ENCODE assay signal across 9 cellular contexts in genomic region chr10:133334495-133335237, GRCh38. TPM values are rescaled to one million over a fixed set of nuclear protein-coding genes. Genes with fewer than 3 reads are reported as not detected.
DNase-seq lines count a peak whose midpoint lies in the region; ATAC-seq lines count a peak whose summit lies in the region.
"Had no signal": no experiment of that assay in that cellular context is flagged by ENCODE, and none has a peak within 500 bp of the region (broad histone marks: within the 10 kb centered on the region; RNA-seq: fewer than 3 reads in every experiment).

No MANE protein-coding gene starts in this region.

- WGBS in aorta, 2 donors = 15 to 21% methylated on average over 50 to 51 of the region's 51 CpGs

- H3K27ac Mint-ChIP-seq in stimulated activated naive CD8-positive, alpha-beta T cell treated with anti-CD3 and anti-CD28 coated beads, Interleukin-15, Interleukin-2, amounts not matched to agents 100 ng/mL and 50 ng/mL, for 24 hours = no peak overlapping the region
- H3K27ac Mint-ChIP-seq in memory B cell = peak overlapping the region; percentile 83

- H3K4me1 ChIP-seq in aorta (ENCODE audit: control insufficient read depth in 1 of 2, insufficient read depth in 2 of 2, low read length in 2 of 2) = no peaks in the 10 kb centered on the region
- H3K4me1 ChIP-seq in HAP-1 = peaks cover 2% of the 10 kb centered on the region; the same call in 1 of the 2 replicates

- in situ Hi-C loops in HAP-1 (cut with MboI; ENCODE audit: low sequenced_read_pairs) = no loop called here

- peaks cover 23% of the 10 kb centered on the region for H3K27me3 Mint-ChIP-seq in stimulated activated naive CD8-positive, alpha-beta T cell treated with anti-CD3 and anti-CD28 coated beads, Interleukin-15, Interleukin-2, amounts not matched to agents 100 ng/mL and 50 ng/mL, for 24 hours
- H3K27me3 Mint-ChIP-seq in memory B cell = peaks cover 14% of the 10 kb centered on the region

- H3K27ac ChIP-seq in caudate nucleus (ENCODE audit: low read depth, low read length) = peak overlapping the region; percentile 80
- H3K27ac ChIP-seq in aorta (ENCODE audit: low read depth in 1 of 2, low read length in 2 of 2) = no peak overlapping the region

- peak overlapping the region; percentile 57 for H3K4me3 Mint-ChIP-seq in stimulated activated naive CD8-positive, alpha-beta T cell treated with anti-CD3 and anti-CD28 coated beads, Interleukin-15, Interleukin-2, amounts not matched to agents 100 ng/mL and 50 ng/mL, for 24 hours
- H3K4me3 Mint-ChIP-seq in memory B cell = peak overlapping the region; percentile 83

- no peak for DNase-seq in stimulated activated naive CD8-positive, alpha-beta T cell treated with anti-CD3 and anti-CD28 coated beads, Interleukin-15, Interleukin-2, amounts not matched to agents 100 U/mL and 50 U/mL, for 24 hours
- peak in 1 of 61 donors; percentile 23 for DNase-seq in caudate nucleus (lab: John Stamatoyannopoulos, UW)
- no peak for DNase-seq in memory B cell (ENCODE audit: low spot score in 2 of 2)
- peak in 1 of 2 donors; percentile 57 for DNase-seq in aorta
- no peak for DNase-seq in HAP-1 (ENCODE audit: low spot score in 2 of 2)
- DNase-seq in NCI-H2029 (lab: John Stamatoyannopoulos, UW) = no peak
- DNase-seq: NCI-H2171 had no signal

- no peaks in the 10 kb centered on the region for H3K9me3 Mint-ChIP-seq in stimulated activated naive CD8-positive, alpha-beta T cell treated with anti-CD3 and anti-CD28 coated beads, Interleukin-15, Interleukin-2, amounts not matched to agents 100 ng/mL and 50 ng/mL, for 24 hours
- H3K9me3 Mint-ChIP-seq in memory B cell = peaks cover 3% of the 10 kb centered on the region

- peaks cover 7% of the 10 kb centered on the region for H3K4me1 Mint-ChIP-seq in stimulated activated naive CD8-positive, alpha-beta T cell treated with anti-CD3 and anti-CD28 coated beads, Interleukin-15, Interleukin-2, amounts not matched to agents 100 ng/mL and 50 ng/mL, for 24 hours (ENCODE audit: low read depth)
- peaks cover 4% of the 10 kb centered on the region for H3K4me1 Mint-ChIP-seq in memory B cell

- no peak for ATAC-seq in stimulated activated naive CD8-positive, alpha-beta T cell treated with anti-CD3 and anti-CD28 coated beads, Interleukin-15, Interleukin-2, amounts not matched to agents 100 U/mL and 50 U/mL, for 24 hours
- peak; percentile 19 for ATAC-seq in memory B cell (ENCODE audit: low read depth)
- ATAC-seq in aorta (ENCODE audit: low FRiP score) = peak; percentile 49
- no peak for ATAC-seq in GM19023 (IDR thresholded peaks at IDR 0.05; ENCODE audit: unreplicated experiment)

- H3K27me3 ChIP-seq in aorta (ENCODE audit: control insufficient read depth in 1 of 2, insufficient read depth in 2 of 2, low read length in 1 of 2) (no peaks in the 10 kb centered on the region), HAP-1 (ENCODE audit: low read depth) (peaks cover 49% of the 10 kb centered on the region)

- H3K9me3 ChIP-seq in aorta (ENCODE audit: control insufficient read depth, low read length) = no peaks in the 10 kb centered on the region
- H3K9me3 ChIP-seq in HAP-1 = no peaks in the 10 kb centered on the region

- no peak overlapping the region for H3K4me3 ChIP-seq in aorta (ENCODE audit: low read length in 2 of 2)
- no peak overlapping the region for H3K4me3 ChIP-seq in HAP-1

- intact Hi-C loops in aorta (cut with DNase I) = no loop called here

- H3K36me3 ChIP-seq in aorta (ENCODE audit: control insufficient read depth in 1 of 2, insufficient read depth in 2 of 2, low read length in 1 of 2) (no peaks in the 10 kb centered on the region), HAP-1 (replicated peaks) (no peaks in the 10 kb centered on the region)

- H3K36me3 Mint-ChIP-seq in stimulated activated naive CD8-positive, alpha-beta T cell treated with anti-CD3 and anti-CD28 coated beads, Interleukin-15, Interleukin-2, amounts not matched to agents 100 ng/mL and 50 ng/mL, for 24 hours (ENCODE audit: low read depth) = no peaks in the 10 kb centered on the region
- no peaks in the 10 kb centered on the region for H3K36me3 Mint-ChIP-seq in memory B cell

RNA-seq across cellular contexts. Expression of gene CALY, which starts 2.0 kb away (rescaled TPM):
- total RNA-seq in aorta = not detected
- polyA plus RNA-seq in aorta = not detected

RNA-seq across cellular contexts. Expression of gene PRAP1, which starts 12.5 kb away (rescaled TPM):
- not detected for total RNA-seq in aorta
- 10 to 100 TPM in 1 of 2 donors, under 1 TPM in 1; 0.49 to 51.6 TPM for polyA plus RNA-seq in aorta

RNA-seq across cellular contexts. Expression of gene FUOM, which starts 23.2 kb away (rescaled TPM):
- total RNA-seq in aorta = 10 to 100 TPM; 15.2 to 23.6 TPM
- polyA plus RNA-seq in aorta = 10 to 100 TPM; 26.3 to 54.8 TPM

RNA-seq across cellular contexts. Expression of gene ZNF511, which starts 26.0 kb away (rescaled TPM):
- total RNA-seq in aorta = 10 to 100 TPM; 18.2 to 28.5 TPM
- polyA plus RNA-seq in aorta = 10 to 100 TPM; 35.6 to 39.6 TPM

RNA-seq across cellular contexts. Expression of gene TUBGCP2, which starts 26.0 kb away (rescaled TPM):
- 10 to 100 TPM; 40.0 to 49.1 TPM for total RNA-seq in aorta
- polyA plus RNA-seq in aorta = 100 to 1,000 TPM in 1 of 2 donors, 10 to 100 TPM in 1; 11.3 to 194 TPM

Comparison
In these comparisons a context has a peak if more than half of its experiments do, and no peak if none do; other contexts are left out.
1. ATAC-seq: peak in memory B cell (single experiment) and aorta (single experiment); none in stimulated activated naive CD8-positive, alpha-beta T cell treated with anti-CD3 and anti-CD28 coated beads, Interleukin-15, Interleukin-2, amounts not matched to agents 100 U/mL and 50 U/mL, for 24 hours (single experiment) and GM19023 (single experiment).